In genomic region chr16:50839920-50840729, GRCh38 we compare ENCODE assay signal across 15 cellular contexts.
DNase-seq lines count a peak whose midpoint lies in the region; ATAC-seq and TF ChIP-seq lines count a peak whose summit lies in the region.
"Had no signal": no experiment of that assay in that cellular context is flagged by ENCODE, and none has a peak within 500 bp of the region (broad histone marks: within the 10 kb centered on the region; RNA-seq: fewer than 3 reads in every experiment).

No MANE protein-coding gene starts in this region.

- peak overlapping the region; percentile 23 for H3K27ac ChIP-seq in layer of hippocampus (ENCODE audit: low read depth, low read length)
- H3K27ac ChIP-seq: cardiac muscle cell, stomach had no signal

- H3K27me3 Mint-ChIP-seq in activated CD8-positive, alpha-beta memory T cell treated with anti-CD3 and anti-CD28 coated beads, Interleukin-2, amount 10 ng/mL, durations not matched to agents 7 days and 5 days = peaks cover 40% of the 10 kb centered on the region
- H3K27me3 Mint-ChIP-seq in WTC11 (ENCODE audit: low read depth) = peaks cover 11% of the 10 kb centered on the region
- peaks cover 43% of the 10 kb centered on the region for H3K27me3 Mint-ChIP-seq in type B pancreatic cell

- POLR2A ChIA-PET in WTC11 (lab: Charles Lee) = interaction anchor here (1.1 kb wide), 1 partner anchor 40 kb away, joined by 3 read pairs; no protein-coding TSS in a partner anchor

- H3K4me3 Mint-ChIP-seq in activated CD8-positive, alpha-beta memory T cell treated with anti-CD3 and anti-CD28 coated beads, Interleukin-2, amount 10 ng/mL, durations not matched to agents 7 days and 5 days = no peak overlapping the region
- H3K4me3 Mint-ChIP-seq in WTC11 (peak overlapping the region; percentile 60), type B pancreatic cell (no peak overlapping the region)

- no peaks in the 10 kb centered on the region for H3K36me3 ChIP-seq in mucosa of descending colon (ENCODE audit: low read depth)
- H3K36me3 ChIP-seq: cardiac muscle cell, stomach had no signal

- H3K9me3 Mint-ChIP-seq in activated CD8-positive, alpha-beta memory T cell treated with anti-CD3 and anti-CD28 coated beads, Interleukin-2, amount 10 ng/mL, durations not matched to agents 7 days and 5 days (ENCODE audit: low read depth) = no peaks in the 10 kb centered on the region
- H3K9me3 Mint-ChIP-seq in WTC11 (no peaks in the 10 kb centered on the region), type B pancreatic cell (no peaks in the 10 kb centered on the region)
- H3K9me3 Mint-ChIP-seq: T-helper 1 cell treated with Interleukin-12 subunit alpha and Interleukin-12 subunit beta and Interleukin-4 antibody, amounts not matched to agents 30 μg/mL and 1 μg/mL, for 36 hours had no signal

- TF ChIP-seq CTCF in WTC11 (IDR thresholded peaks at IDR 0.05) = no peak
- no peak for TF ChIP-seq CTCF in type B pancreatic cell (conservative IDR thresholded peaks at IDR 0.05)
- no peak for TF ChIP-seq CTCF in mucosa of descending colon (IDR thresholded peaks at IDR 0.05)

- H3K36me3 Mint-ChIP-seq in activated CD8-positive, alpha-beta memory T cell treated with anti-CD3 and anti-CD28 coated beads, Interleukin-2, amount 10 ng/mL, durations not matched to agents 7 days and 5 days = no peaks in the 10 kb centered on the region
- H3K36me3 Mint-ChIP-seq in WTC11 = no peaks in the 10 kb centered on the region
- no peaks in the 10 kb centered on the region for H3K36me3 Mint-ChIP-seq in type B pancreatic cell
- H3K36me3 Mint-ChIP-seq: naive B cell had no signal

- no peak for ATAC-seq in activated CD8-positive, alpha-beta memory T cell treated with anti-CD3 and anti-CD28 coated beads, Interleukin-2, amount 10 ng/mL, durations not matched to agents 7 days and 5 days
- ATAC-seq in WTC11 (peak; percentile 30; the same call in 1 of the 2 replicates), GM18861 (IDR thresholded peaks at IDR 0.05; ENCODE audit: unreplicated experiment) (no peak), mucosa of descending colon (no peak)
- ATAC-seq: left colon, right cardiac atrium had no signal

- no peak overlapping the region for H3K4me3 ChIP-seq in mucosa of descending colon

- H3K9me3 ChIP-seq in mucosa of descending colon = no peaks in the 10 kb centered on the region
- H3K9me3 ChIP-seq: stomach had no signal

- no peak overlapping the region for H3K27ac Mint-ChIP-seq in activated CD8-positive, alpha-beta memory T cell treated with anti-CD3 and anti-CD28 coated beads, Interleukin-2, amount 10 ng/mL, durations not matched to agents 7 days and 5 days
- H3K27ac Mint-ChIP-seq in WTC11 (no peak overlapping the region), type B pancreatic cell (no peak overlapping the region)
- H3K27ac Mint-ChIP-seq: T-helper 1 cell treated with Interleukin-12 subunit alpha and Interleukin-12 subunit beta and Interleukin-4 antibody, amounts not matched to agents 30 μg/mL and 1 μg/mL, for 36 hours had no signal

- H3K4me1 Mint-ChIP-seq in activated CD8-positive, alpha-beta memory T cell treated with anti-CD3 and anti-CD28 coated beads, Interleukin-2, amount 10 ng/mL, durations not matched to agents 7 days and 5 days = peaks cover 25% of the 10 kb centered on the region
- peaks cover 30% of the 10 kb centered on the region for H3K4me1 Mint-ChIP-seq in WTC11
- no peaks in the 10 kb centered on the region for H3K4me1 Mint-ChIP-seq in type B pancreatic cell (ENCODE audit: unreplicated experiment)

- H3K27me3 ChIP-seq in layer of hippocampus (ENCODE audit: control insufficient read depth, insufficient read depth, low read length) = peaks cover 2% of the 10 kb centered on the region

- intact Hi-C loops in mucosa of descending colon (cut with DNase I, micrococcal nuclease) = no loop called here

- no peaks in the 10 kb centered on the region for H3K4me1 ChIP-seq in mucosa of descending colon (ENCODE audit: low read depth)

- CTCF ChIA-PET in activated CD8-positive, alpha-beta memory T cell treated with anti-CD3 and anti-CD28 coated beads, Interleukin-2, amount 10 ng/mL, durations not matched to agents 7 days and 5 days (lab: Charles Lee) = no interaction called here
- CTCF ChIA-PET in WTC11 (lab: Charles Lee) = interaction anchor here (0.6 to 2.2 kb wide), 8 partner anchors 12 to 922 kb away, joined by 3 to 16 read pairs (median 3); partner anchors contain the start of gene CYLD

- DNase-seq in activated CD8-positive, alpha-beta memory T cell treated with anti-CD3 and anti-CD28 coated beads for 24 hours = peak; percentile 47
- no peak for DNase-seq in activated CD8-positive, alpha-beta memory T cell treated with anti-CD3 and anti-CD28 coated beads, Interleukin-2, amount 10 ng/mL, durations not matched to agents 7 days and 5 days
- DNase-seq in WTC11 (ENCODE audit: low spot score) (no peak), type B pancreatic cell (ENCODE audit: extremely low spot score, unreplicated experiment) (peak; percentile 54), mucosa of descending colon (no peak)
- DNase-seq in stimulated activated CD4-positive, alpha-beta T cell treated with anti-CD3 and anti-CD28 coated beads, Interleukin-2, amount 100 ng/mL, for 48 hours = no peak
- DNase-seq: ACHN, left colon, right cardiac atrium, stomach had no signal

TF ChIP-seq in WTC11, 78 proteins besides CTCF, POLR2A, EP300 and RAD21:
- no peak for TF ChIP-seq ZBTB43 (CRISPR knock-in tag; IDR thresholded peaks at IDR 0.05)
- TF ChIP-seq GRHL2 (CRISPR knock-in tag; IDR thresholded peaks at IDR 0.05; ENCODE audit: insufficient replicate concordance, severe bottlenecking) = no peak
- no peak for TF ChIP-seq ZNF219 (CRISPR knock-in tag; IDR thresholded peaks at IDR 0.05; ENCODE audit: borderline replicate concordance)
- no peak for TF ChIP-seq NFYB (CRISPR knock-in tag; conservative IDR thresholded peaks at IDR 0.05; ENCODE audit: low read depth)
- no peak for TF ChIP-seq ZNF416 (CRISPR knock-in tag; IDR thresholded peaks at IDR 0.05)
- no peak for TF ChIP-seq NFATC4 (CRISPR knock-in tag; IDR thresholded peaks at IDR 0.05)
- no peak for TF ChIP-seq ZNF423 (CRISPR knock-in tag; IDR thresholded peaks at IDR 0.05)
- no peak for TF ChIP-seq NR1H2 (CRISPR knock-in tag; IDR thresholded peaks at IDR 0.05)
- TF ChIP-seq KAT7 (CRISPR knock-in tag; IDR thresholded peaks at IDR 0.05; ENCODE audit: borderline replicate concordance) = no peak
- TF ChIP-seq NR3C1 (CRISPR knock-in tag; conservative IDR thresholded peaks at IDR 0.05; ENCODE audit: low read depth) = no peak
- no peak for TF ChIP-seq E2F5 (CRISPR knock-in tag; IDR thresholded peaks at IDR 0.05)
- TF ChIP-seq, protein P1, sequence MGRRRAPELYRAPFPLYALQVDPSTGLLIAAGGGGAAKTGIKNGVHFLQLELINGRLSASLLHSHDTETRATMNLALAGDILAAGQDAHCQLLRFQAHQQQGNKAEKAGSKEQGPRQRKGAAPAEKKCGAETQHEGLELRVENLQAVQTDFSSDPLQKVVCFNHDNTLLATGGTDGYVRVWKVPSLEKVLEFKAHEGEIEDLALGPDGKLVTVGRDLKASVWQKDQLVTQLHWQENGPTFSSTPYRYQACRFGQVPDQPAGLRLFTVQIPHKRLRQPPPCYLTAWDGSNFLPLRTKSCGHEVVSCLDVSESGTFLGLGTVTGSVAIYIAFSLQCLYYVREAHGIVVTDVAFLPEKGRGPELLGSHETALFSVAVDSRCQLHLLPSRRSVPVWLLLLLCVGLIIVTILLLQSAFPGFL (CRISPR knock-in tag; IDR thresholded peaks at IDR 0.05; ENCODE audit: borderline replicate concordance) = no peak
- TF ChIP-seq SMAD4 (CRISPR knock-in tag; IDR thresholded peaks at IDR 0.05) = no peak
- TF ChIP-seq, protein P2, sequence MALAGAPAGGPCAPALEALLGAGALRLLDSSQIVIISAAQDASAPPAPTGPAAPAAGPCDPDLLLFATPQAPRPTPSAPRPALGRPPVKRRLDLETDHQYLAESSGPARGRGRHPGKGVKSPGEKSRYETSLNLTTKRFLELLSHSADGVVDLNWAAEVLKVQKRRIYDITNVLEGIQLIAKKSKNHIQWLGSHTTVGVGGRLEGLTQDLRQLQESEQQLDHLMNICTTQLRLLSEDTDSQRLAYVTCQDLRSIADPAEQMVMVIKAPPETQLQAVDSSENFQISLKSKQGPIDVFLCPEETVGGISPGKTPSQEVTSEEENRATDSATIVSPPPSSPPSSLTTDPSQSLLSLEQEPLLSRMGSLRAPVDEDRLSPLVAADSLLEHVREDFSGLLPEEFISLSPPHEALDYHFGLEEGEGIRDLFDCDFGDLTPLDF (CRISPR knock-in tag; IDR thresholded peaks at IDR 0.05) = no peak
- no peak for TF ChIP-seq OVOL2 (CRISPR knock-in tag; IDR thresholded peaks at IDR 0.05; ENCODE audit: borderline replicate concordance)
- TF ChIP-seq ZNF263 (CRISPR knock-in tag; IDR thresholded peaks at IDR 0.05; ENCODE audit: low read depth) = no peak

Comparison
In these comparisons a context has a peak if more than half of its experiments do, and no peak if none do; other contexts are left out.
1. DNase-seq: peak in activated CD8-positive, alpha-beta memory T cell treated with anti-CD3 and anti-CD28 coated beads for 24 hours (single experiment) and type B pancreatic cell (single experiment); none in activated CD8-positive, alpha-beta memory T cell treated with anti-CD3 and anti-CD28 coated beads, Interleukin-2, amount 10 ng/mL, durations not matched to agents 7 days and 5 days (single experiment), WTC11 (single experiment), stimulated activated CD4-positive, alpha-beta T cell treated with anti-CD3 and anti-CD28 coated beads, Interleukin-2, amount 100 ng/mL, for 48 hours (0 of 2) and mucosa of descending colon (0 of 3).